ENCODE assay signal across 8 cellular contexts in the genomic region with DNA sequence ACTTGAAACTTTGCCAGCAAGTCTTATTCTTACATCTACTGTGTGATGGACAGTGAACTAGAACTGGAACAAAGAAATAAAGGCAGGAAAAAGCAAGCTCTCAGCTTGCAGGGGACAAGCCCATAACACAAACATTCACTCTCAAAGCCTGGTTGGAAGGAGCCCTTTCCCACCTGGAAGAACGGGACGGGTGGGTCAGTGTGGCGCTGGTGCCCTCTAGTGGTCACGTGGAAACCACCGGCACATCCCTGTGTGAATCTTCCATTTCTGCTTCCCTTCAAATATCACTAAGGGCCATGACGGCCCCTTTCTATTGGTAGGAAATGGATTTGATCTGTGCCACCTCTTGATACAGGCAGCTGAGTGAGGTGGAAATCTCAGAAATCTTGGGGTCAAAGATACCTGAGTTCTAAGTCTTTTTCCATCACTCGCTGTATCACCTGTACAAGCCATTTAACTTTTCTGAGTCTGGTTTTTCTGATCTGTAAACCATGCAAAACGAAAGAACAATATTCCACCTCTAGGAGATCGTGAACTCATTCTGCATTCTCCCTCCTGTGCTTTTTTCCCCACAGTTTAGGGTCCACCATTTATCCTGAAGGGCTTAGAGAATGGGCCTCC.
DNase-seq lines count a peak whose midpoint lies in the region; ATAC-seq, FAIRE-seq and TF ChIP-seq lines count a peak whose summit lies in the region.

No MANE protein-coding gene starts in this region.

- H3K4me1 ChIP-seq in neural progenitor cell (no peaks in the 10 kb centered on the region), uterus (no peaks in the 10 kb centered on the region)

- peak; percentile 82 for DNase-seq in AG20443 (ENCODE audit: low spot score)
- DNase-seq in GM12892 (ENCODE audit: insufficient read length), result peak; percentile 18
- peak; percentile 43 for DNase-seq in NCI-H2227 (lab: John Stamatoyannopoulos, UW; ENCODE audit: unreplicated experiment)
- DNase-seq in activated T-cell treated with anti-CD3 and anti-CD28 coated beads for 1 hour (ENCODE audit: low read depth), result peak; percentile 17
- peak; percentile 21 for DNase-seq in fibroblast of peridontal ligament (ENCODE audit: extremely low read depth)
- peak; percentile 78 for DNase-seq in neural progenitor cell (ENCODE audit: low spot score)
- DNase-seq in uterus, result peak; percentile 36 to 44

- peak; percentile 96 for TF ChIP-seq CTCF in neural progenitor cell (IDR thresholded peaks at IDR 0.05)
- peak; percentile 69 to 87 (median 74) for TF ChIP-seq CTCF in uterus (IDR thresholded peaks at IDR 0.05)

- H3F3A ChIP-seq in neural progenitor cell (ENCODE audit: low read depth), result no peaks in the 10 kb centered on the region

- H3K27ac Mint-ChIP-seq in neural progenitor cell, result no peak overlapping the region

- peaks cover 2% of the 10 kb centered on the region for H3K4me1 Mint-ChIP-seq in neural progenitor cell

- H3K9ac ChIP-seq in neural progenitor cell, result no peak overlapping the region

- no peaks in the 10 kb centered on the region for H3K36me3 ChIP-seq in neural progenitor cell
- H3K36me3 ChIP-seq in uterus, result no peaks in the 10 kb centered on the region

- no peaks in the 10 kb centered on the region for H3K79me2 ChIP-seq in neural progenitor cell (ENCODE audit: low read depth)

- H2AFZ ChIP-seq in neural progenitor cell (replicated peaks), result peak overlapping the region; percentile 40

- no peaks in the 10 kb centered on the region for H3K27me3 ChIP-seq in neural progenitor cell
- H3K27me3 ChIP-seq in uterus, result no peaks in the 10 kb centered on the region

- no peak for ATAC-seq in HG03442 (IDR thresholded peaks at IDR 0.05; ENCODE audit: unreplicated experiment)

- intact Hi-C loops in uterus (cut with DNase I; ENCODE audit: low total_unique reads), result no loop called here

- no peak overlapping the region for H3K4me3 Mint-ChIP-seq in neural progenitor cell

- TF ChIP-seq POLR2A in GM12892 (IDR thresholded peaks at IDR 0.05; ENCODE audit: low read depth, low read length), result no peak
- no peak for TF ChIP-seq POLR2A in uterus (IDR thresholded peaks at IDR 0.05)

- H3K4me3 ChIP-seq in neural progenitor cell (no peak overlapping the region), uterus (no peak overlapping the region)

- H4K20me1 ChIP-seq in neural progenitor cell (ENCODE audit: low read depth), result no peaks in the 10 kb centered on the region

- H3K9me3 ChIP-seq in neural progenitor cell (ENCODE audit: low read depth), result no peaks in the 10 kb centered on the region
- H3K9me3 ChIP-seq in uterus, result no peaks in the 10 kb centered on the region

- H3K27ac ChIP-seq in neural progenitor cell (no peak overlapping the region), uterus (no peak overlapping the region)

- peaks cover 3% of the 10 kb centered on the region for H3K9me3 Mint-ChIP-seq in neural progenitor cell

- peaks cover 5% of the 10 kb centered on the region for H3K27me3 Mint-ChIP-seq in neural progenitor cell (ENCODE audit: insufficient read depth, low read depth)

- no peaks in the 10 kb centered on the region for H3K36me3 Mint-ChIP-seq in neural progenitor cell

- H3K4me2 ChIP-seq in neural progenitor cell, result no peak overlapping the region

- peak; percentile 84 for FAIRE-seq in GM12892 (lab: Jason Lieb, UNC)

Comparison
In these comparisons a context has a peak if more than half of its experiments do, and no peak if none do; other contexts are left out.
1. DNase-seq: peak in every context shown above with its lines; median percentile 82 in AG20443; 78 in neural progenitor cell; 43 in NCI-H2227; 40 in uterus; 21 in fibroblast of peridontal ligament; 18 in GM12892; 17 in activated T-cell treated with anti-CD3 and anti-CD28 coated beads for 1 hour.